In genomic region chr2:72962911-72963310, GRCh38 we compare ENCODE assay signal across 1 cellular context.
TF ChIP-seq lines count a peak whose summit lies in the region.

No MANE protein-coding gene starts in this region.

TF ChIP-seq in WTC11, 78 proteins besides CTCF, POLR2A, EP300 and RAD21 (continued from another document):
- TF ChIP-seq FOXP4 (CRISPR knock-in tag; IDR thresholded peaks at IDR 0.05): no peak
- no peak for TF ChIP-seq ZMAT4 (CRISPR knock-in tag; IDR thresholded peaks at IDR 0.05)
- TF ChIP-seq ETV6 (CRISPR knock-in tag; IDR thresholded peaks at IDR 0.05): no peak
- TF ChIP-seq NR3C1 (CRISPR knock-in tag; conservative IDR thresholded peaks at IDR 0.05; ENCODE audit: low read depth): no peak
- no peak for TF ChIP-seq ZNF138 (CRISPR knock-in tag; conservative IDR thresholded peaks at IDR 0.05)
- no peak for TF ChIP-seq PRRX2 (CRISPR knock-in tag; IDR thresholded peaks at IDR 0.05)
- TF ChIP-seq ATF3 (CRISPR knock-in tag; conservative IDR thresholded peaks at IDR 0.05): no peak
- no peak for TF ChIP-seq MXD4 (CRISPR knock-in tag; IDR thresholded peaks at IDR 0.05; ENCODE audit: borderline replicate concordance)
- TF ChIP-seq TP53 (CRISPR knock-in tag; IDR thresholded peaks at IDR 0.05): no peak
- TF ChIP-seq NR2C2 (CRISPR knock-in tag; IDR thresholded peaks at IDR 0.05): no peak
- TF ChIP-seq GRHL2 (CRISPR knock-in tag; IDR thresholded peaks at IDR 0.05; ENCODE audit: insufficient replicate concordance, severe bottlenecking): no peak
- TF ChIP-seq ZNF416 (CRISPR knock-in tag; IDR thresholded peaks at IDR 0.05): no peak
- TF ChIP-seq E2F5 (CRISPR knock-in tag; IDR thresholded peaks at IDR 0.05): no peak
- no peak for TF ChIP-seq TCF7 (CRISPR knock-in tag; IDR thresholded peaks at IDR 0.05; ENCODE audit: low read depth)
